Comparison of ENCODE assay signal across 1 cellular context in the genomic region with DNA sequence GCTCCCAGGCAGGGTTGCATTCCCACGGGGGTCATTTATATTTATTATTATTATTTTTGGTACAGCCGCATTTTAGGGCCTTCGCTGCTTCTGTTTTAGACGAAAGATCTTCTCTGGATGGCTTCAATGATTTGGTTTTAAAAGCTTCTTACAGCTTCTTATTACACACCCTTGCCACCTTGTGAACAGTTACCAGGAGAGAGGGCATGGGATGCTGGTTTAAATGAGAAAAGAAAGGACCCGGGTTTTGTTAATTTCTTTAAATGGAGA.
TF ChIP-seq lines count a peak whose summit lies in the region.

No MANE protein-coding gene starts in this region.

TF ChIP-seq in HepG2, 621 proteins besides CTCF, POLR2A, EP300 and RAD21 (continued from another document):
- TF ChIP-seq, protein P1, sequence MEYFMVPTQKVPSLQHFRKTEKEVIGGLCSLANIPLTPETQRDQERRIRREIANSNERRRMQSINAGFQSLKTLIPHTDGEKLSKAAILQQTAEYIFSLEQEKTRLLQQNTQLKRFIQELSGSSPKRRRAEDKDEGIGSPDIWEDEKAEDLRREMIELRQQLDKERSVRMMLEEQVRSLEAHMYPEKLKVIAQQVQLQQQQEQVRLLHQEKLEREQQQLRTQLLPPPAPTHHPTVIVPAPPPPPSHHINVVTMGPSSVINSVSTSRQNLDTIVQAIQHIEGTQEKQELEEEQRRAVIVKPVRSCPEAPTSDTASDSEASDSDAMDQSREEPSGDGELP (IDR thresholded peaks at IDR 0.05; ENCODE audit: borderline replicate concordance, low read depth): no peak
- no peak for TF ChIP-seq GLI4 (CRISPR knock-in tag; IDR thresholded peaks at IDR 0.05; ENCODE audit: borderline replicate concordance)
- TF ChIP-seq ATF1 (CRISPR knock-in tag; IDR thresholded peaks at IDR 0.05): no peak
- no peak for TF ChIP-seq CREB1 (IDR thresholded peaks at IDR 0.05)
- TF ChIP-seq CREB1 (CRISPR knock-in tag; IDR thresholded peaks at IDR 0.05): no peak
- TF ChIP-seq SP140L (CRISPR knock-in tag; IDR thresholded peaks at IDR 0.05; ENCODE audit: borderline replicate concordance): no peak
- TF ChIP-seq, protein P2, sequence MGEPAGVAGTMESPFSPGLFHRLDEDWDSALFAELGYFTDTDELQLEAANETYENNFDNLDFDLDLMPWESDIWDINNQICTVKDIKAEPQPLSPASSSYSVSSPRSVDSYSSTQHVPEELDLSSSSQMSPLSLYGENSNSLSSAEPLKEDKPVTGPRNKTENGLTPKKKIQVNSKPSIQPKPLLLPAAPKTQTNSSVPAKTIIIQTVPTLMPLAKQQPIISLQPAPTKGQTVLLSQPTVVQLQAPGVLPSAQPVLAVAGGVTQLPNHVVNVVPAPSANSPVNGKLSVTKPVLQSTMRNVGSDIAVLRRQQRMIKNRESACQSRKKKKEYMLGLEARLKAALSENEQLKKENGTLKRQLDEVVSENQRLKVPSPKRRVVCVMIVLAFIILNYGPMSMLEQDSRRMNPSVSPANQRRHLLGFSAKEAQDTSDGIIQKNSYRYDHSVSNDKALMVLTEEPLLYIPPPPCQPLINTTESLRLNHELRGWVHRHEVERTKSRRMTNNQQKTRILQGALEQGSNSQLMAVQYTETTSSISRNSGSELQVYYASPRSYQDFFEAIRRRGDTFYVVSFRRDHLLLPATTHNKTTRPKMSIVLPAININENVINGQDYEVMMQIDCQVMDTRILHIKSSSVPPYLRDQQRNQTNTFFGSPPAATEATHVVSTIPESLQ (CRISPR knock-in tag; conservative IDR thresholded peaks at IDR 0.05): no peak
- no peak for TF ChIP-seq SIX4 (CRISPR knock-in tag; IDR thresholded peaks at IDR 0.05)
- TF ChIP-seq, protein P3, sequence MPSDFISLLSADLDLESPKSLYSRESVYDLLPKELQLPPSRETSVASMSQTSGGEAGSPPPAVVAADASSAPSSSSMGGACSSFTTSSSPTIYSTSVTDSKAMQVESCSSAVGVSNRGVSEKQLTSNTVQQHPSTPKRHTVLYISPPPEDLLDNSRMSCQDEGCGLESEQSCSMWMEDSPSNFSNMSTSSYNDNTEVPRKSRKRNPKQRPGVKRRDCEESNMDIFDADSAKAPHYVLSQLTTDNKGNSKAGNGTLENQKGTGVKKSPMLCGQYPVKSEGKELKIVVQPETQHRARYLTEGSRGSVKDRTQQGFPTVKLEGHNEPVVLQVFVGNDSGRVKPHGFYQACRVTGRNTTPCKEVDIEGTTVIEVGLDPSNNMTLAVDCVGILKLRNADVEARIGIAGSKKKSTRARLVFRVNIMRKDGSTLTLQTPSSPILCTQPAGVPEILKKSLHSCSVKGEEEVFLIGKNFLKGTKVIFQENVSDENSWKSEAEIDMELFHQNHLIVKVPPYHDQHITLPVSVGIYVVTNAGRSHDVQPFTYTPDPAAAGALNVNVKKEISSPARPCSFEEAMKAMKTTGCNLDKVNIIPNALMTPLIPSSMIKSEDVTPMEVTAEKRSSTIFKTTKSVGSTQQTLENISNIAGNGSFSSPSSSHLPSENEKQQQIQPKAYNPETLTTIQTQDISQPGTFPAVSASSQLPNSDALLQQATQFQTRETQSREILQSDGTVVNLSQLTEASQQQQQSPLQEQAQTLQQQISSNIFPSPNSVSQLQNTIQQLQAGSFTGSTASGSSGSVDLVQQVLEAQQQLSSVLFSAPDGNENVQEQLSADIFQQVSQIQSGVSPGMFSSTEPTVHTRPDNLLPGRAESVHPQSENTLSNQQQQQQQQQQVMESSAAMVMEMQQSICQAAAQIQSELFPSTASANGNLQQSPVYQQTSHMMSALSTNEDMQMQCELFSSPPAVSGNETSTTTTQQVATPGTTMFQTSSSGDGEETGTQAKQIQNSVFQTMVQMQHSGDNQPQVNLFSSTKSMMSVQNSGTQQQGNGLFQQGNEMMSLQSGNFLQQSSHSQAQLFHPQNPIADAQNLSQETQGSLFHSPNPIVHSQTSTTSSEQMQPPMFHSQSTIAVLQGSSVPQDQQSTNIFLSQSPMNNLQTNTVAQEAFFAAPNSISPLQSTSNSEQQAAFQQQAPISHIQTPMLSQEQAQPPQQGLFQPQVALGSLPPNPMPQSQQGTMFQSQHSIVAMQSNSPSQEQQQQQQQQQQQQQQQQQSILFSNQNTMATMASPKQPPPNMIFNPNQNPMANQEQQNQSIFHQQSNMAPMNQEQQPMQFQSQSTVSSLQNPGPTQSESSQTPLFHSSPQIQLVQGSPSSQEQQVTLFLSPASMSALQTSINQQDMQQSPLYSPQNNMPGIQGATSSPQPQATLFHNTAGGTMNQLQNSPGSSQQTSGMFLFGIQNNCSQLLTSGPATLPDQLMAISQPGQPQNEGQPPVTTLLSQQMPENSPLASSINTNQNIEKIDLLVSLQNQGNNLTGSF (CRISPR knock-in tag; IDR thresholded peaks at IDR 0.05): no peak
- no peak for TF ChIP-seq ZNF550 (CRISPR knock-in tag; IDR thresholded peaks at IDR 0.05; ENCODE audit: borderline replicate concordance)
- TF ChIP-seq ZNF460 (CRISPR knock-in tag; IDR thresholded peaks at IDR 0.05; ENCODE audit: borderline replicate concordance): no peak
- TF ChIP-seq, protein P4, sequence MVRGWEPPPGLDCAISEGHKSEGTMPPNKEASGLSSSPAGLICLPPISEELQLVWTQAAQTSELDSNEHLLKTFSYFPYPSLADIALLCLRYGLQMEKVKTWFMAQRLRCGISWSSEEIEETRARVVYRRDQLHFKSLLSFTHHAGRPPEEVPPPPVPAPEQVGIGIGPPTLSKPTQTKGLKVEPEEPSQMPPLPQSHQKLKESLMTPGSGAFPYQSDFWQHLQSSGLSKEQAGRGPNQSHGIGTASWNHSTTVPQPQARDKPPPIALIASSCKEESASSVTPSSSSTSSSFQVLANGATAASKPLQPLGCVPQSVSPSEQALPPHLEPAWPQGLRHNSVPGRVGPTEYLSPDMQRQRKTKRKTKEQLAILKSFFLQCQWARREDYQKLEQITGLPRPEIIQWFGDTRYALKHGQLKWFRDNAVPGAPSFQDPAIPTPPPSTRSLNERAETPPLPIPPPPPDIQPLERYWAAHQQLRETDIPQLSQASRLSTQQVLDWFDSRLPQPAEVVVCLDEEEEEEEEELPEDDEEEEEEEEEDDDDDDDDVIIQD (CRISPR knock-in tag; IDR thresholded peaks at IDR 0.05; ENCODE audit: low read depth): no peak
- no peak for TF ChIP-seq ZMAT3 (CRISPR knock-in tag; conservative IDR thresholded peaks at IDR 0.05)
- TF ChIP-seq, protein P5, sequence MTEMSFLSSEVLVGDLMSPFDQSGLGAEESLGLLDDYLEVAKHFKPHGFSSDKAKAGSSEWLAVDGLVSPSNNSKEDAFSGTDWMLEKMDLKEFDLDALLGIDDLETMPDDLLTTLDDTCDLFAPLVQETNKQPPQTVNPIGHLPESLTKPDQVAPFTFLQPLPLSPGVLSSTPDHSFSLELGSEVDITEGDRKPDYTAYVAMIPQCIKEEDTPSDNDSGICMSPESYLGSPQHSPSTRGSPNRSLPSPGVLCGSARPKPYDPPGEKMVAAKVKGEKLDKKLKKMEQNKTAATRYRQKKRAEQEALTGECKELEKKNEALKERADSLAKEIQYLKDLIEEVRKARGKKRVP (CRISPR knock-in tag; IDR thresholded peaks at IDR 0.05): no peak
